In genomic region chr2:204321027-204321800, GRCh38 we compare ENCODE assay signal across 21 cellular contexts.
A peak's percentile ranks its signal among the peaks of the same experiment; 100 is the strongest.
DNase-seq lines count a peak whose midpoint lies in the region; ATAC-seq and TF ChIP-seq lines count a peak whose summit lies in the region.
"Had no signal": no experiment of that assay in that cellular context is flagged by ENCODE, and none has a peak within 500 bp of the region (broad histone marks: within the 10 kb centered on the region; RNA-seq: fewer than 3 reads in every experiment).

No MANE protein-coding gene starts in this region.

- H3K4me3 ChIP-seq in IMR-90 (ENCODE audit: insufficient read depth, low read depth, low read length) (no peak overlapping the region), esophagus squamous epithelium (no peak overlapping the region), sigmoid colon (no peak overlapping the region)
- H3K4me3 ChIP-seq: neural progenitor cell, Peyer's patch, suprapubic skin, uterus had no signal

- H3K27me3 ChIP-seq in IMR-90 (ENCODE audit: control insufficient read depth, insufficient read depth, low read length) (no peaks in the 10 kb centered on the region), esophagus squamous epithelium (no peaks in the 10 kb centered on the region), sigmoid colon (no peaks in the 10 kb centered on the region)
- H3K27me3 ChIP-seq: neural progenitor cell, Peyer's patch, suprapubic skin, uterus had no signal

- dilution Hi-C loops in IMR-90 (cut with HindIII; ENCODE audit: low sequenced_read_pairs, unreplicated experiment), result no loop called here

- TF ChIP-seq RAD21 in IMR-90 (IDR thresholded peaks at IDR 0.05; ENCODE audit: low read length), result no peak

- no peak overlapping the region for H2AFZ ChIP-seq in IMR-90 (replicated peaks; ENCODE audit: low read length, poor library complexity)
- H2AFZ ChIP-seq: neural progenitor cell had no signal

- no peaks in the 10 kb centered on the region for H3K36me3 ChIP-seq in IMR-90 (ENCODE audit: control insufficient read depth, insufficient read depth, low read length)
- H3K36me3 ChIP-seq in esophagus squamous epithelium, result no peaks in the 10 kb centered on the region
- no peaks in the 10 kb centered on the region for H3K36me3 ChIP-seq in sigmoid colon
- H3K36me3 ChIP-seq: neural progenitor cell, Peyer's patch, suprapubic skin, uterus had no signal

- 0 out of 2 replicates have a peak, but pooled peaks cover 1% of the 10 kb centered on the region for H3K9me1 ChIP-seq in IMR-90 (ENCODE audit: insufficient read depth, low read length)

- no peak overlapping the region for H2BK5ac ChIP-seq in IMR-90 (ENCODE audit: low read depth, low read length, poor library complexity, severe bottlenecking)

- peak overlapping the region in 1 of 2 experiments; percentile 17; a peak in 1 of 4 replicates for H4K8ac ChIP-seq in IMR-90 (ENCODE audit: low read depth in 2 of 2, low read length in 2 of 2)

- 88% methylated on average over 4 of the region's 10 CpGs; no CpG with 5 or more reads in 1 of the 2 experiments for WGBS in IMR-90 (ENCODE audit: extremely low coverage in 2 of 2, insufficient read length in 1 of 2), 2 experiments
- WGBS in esophagus squamous epithelium, 2 donors, result 80% methylated on average over 10 of the region's 10 CpGs
- WGBS in sigmoid colon, 2 donors, result 91 to 92% methylated on average over 10 of the region's 10 CpGs

- CTCF ChIA-PET in IMR-90 (lab: Yijun Ruan, JAX), result no interaction called here

- no peak for TF ChIP-seq EP300 in sigmoid colon (IDR thresholded peaks at IDR 0.05)

- no peak overlapping the region for H3K4me2 ChIP-seq in IMR-90 (ENCODE audit: low read depth, low read length)
- H3K4me2 ChIP-seq: KMS-11, neural progenitor cell had no signal

- no TSS peak for BruUV-seq in IMR-90 (replicated peaks; lab: Mats Ljungman, UMichigan)

- H2BK15ac ChIP-seq in IMR-90 (ENCODE audit: low read depth, low read length), result no peak overlapping the region

- no peaks in the 10 kb centered on the region for H3K79me1 ChIP-seq in IMR-90 (ENCODE audit: low read depth in 1 of 2, low read length in 2 of 2)

- no peak for ATAC-seq in IMR-90 (ENCODE audit: low read depth)

- H3K4me1 ChIP-seq in IMR-90 (ENCODE audit: control insufficient read depth, insufficient read depth, low read length) (peaks cover 3% of the 10 kb centered on the region), esophagus squamous epithelium (peaks cover 5 to 10% (median 6%) of the 10 kb centered on the region in 3 donors), sigmoid colon (peaks cover 0 to 21% (median 0%) of the 10 kb centered on the region in 4 donors)
- H3K4me1 ChIP-seq: Peyer's patch, uterus had no signal

- H3K9me3 ChIP-seq in IMR-90 (ENCODE audit: control insufficient read depth, insufficient read depth, low read length), result no peaks in the 10 kb centered on the region
- H3K9me3 ChIP-seq in esophagus squamous epithelium, result no peaks in the 10 kb centered on the region
- H3K9me3 ChIP-seq in sigmoid colon, result no peaks in the 10 kb centered on the region
- H3K9me3 ChIP-seq: Peyer's patch, suprapubic skin, uterus had no signal

- H3K4ac ChIP-seq in IMR-90 (ENCODE audit: low read depth, low read length), result peak overlapping the region; percentile 40; the same call in 1 of the 2 replicates

- TF ChIP-seq CTCF in C4-2B (conservative IDR thresholded peaks at IDR 0.05) (no peak), IMR-90 (conservative IDR thresholded peaks at IDR 0.05; ENCODE audit: low read depth, low read length) (no peak), esophagus squamous epithelium (IDR thresholded peaks at IDR 0.05) (no peak), sigmoid colon (IDR thresholded peaks at IDR 0.05) (no peak)

- H3K14ac ChIP-seq in IMR-90 (replicated peaks; ENCODE audit: low read depth, low read length), result 0 out of 2 replicates have a peak overlapping the region, but pooled peaks have one; percentile 32

- POLR2A ChIA-PET in IMR-90 (lab: Charles Lee; ENCODE audit: unreplicated experiment), result no interaction called here

- no peak overlapping the region for H3K56ac ChIP-seq in IMR-90 (ENCODE audit: extremely low read depth, insufficient read depth, low read length)

- peak overlapping the region; percentile 9 for H2AK9ac ChIP-seq in IMR-90 (replicated peaks; ENCODE audit: low read depth, low read length, poor library complexity)

- no peak overlapping the region for H3K9ac ChIP-seq in IMR-90 (ENCODE audit: low read depth, low read length)
- H3K9ac ChIP-seq: KMS-11, neural progenitor cell had no signal

- no peaks in the 10 kb centered on the region for H4K20me1 ChIP-seq in IMR-90 (ENCODE audit: insufficient read depth, low read length)

- peak overlapping the region; percentile 52 for H2BK120ac ChIP-seq in IMR-90 (ENCODE audit: low read depth, low read length)

- H4K5ac ChIP-seq in IMR-90 (ENCODE audit: low read depth, low read length), result no peak overlapping the region

- no peak overlapping the region; the same call in 1 of the 2 replicates for H4K91ac ChIP-seq in IMR-90 (ENCODE audit: insufficient read depth, low read depth, low read length)

- no peak overlapping the region for H3K23ac ChIP-seq in IMR-90 (ENCODE audit: low read depth, low read length)

- in situ Hi-C loops in IMR-90 (cut with MboI; ENCODE audit: low sequenced_read_pairs), result loop anchor here (5.0 kb wide), 1 partner anchor 371 kb away; no protein-coding TSS in a partner anchor

- TF ChIP-seq POLR2A in IMR-90 (IDR thresholded peaks at IDR 0.05; ENCODE audit: low read depth, low read length) (no peak), esophagus squamous epithelium (IDR thresholded peaks at IDR 0.05) (no peak), sigmoid colon (IDR thresholded peaks at IDR 0.05) (no peak)

- H2BK20ac ChIP-seq in IMR-90 (ENCODE audit: low read depth, low read length), result peak overlapping the region; percentile 24

- peak overlapping the region; percentile 54; the same call in 1 of the 2 replicates for H2AK5ac ChIP-seq in IMR-90 (ENCODE audit: low read depth, low read length)

- DNase-seq in IMR-90 (no peak), esophagus squamous epithelium (lab: John Stamatoyannopoulos, UW) (no peak), sigmoid colon (no peak), GOT3 (lab: John Stamatoyannopoulos, UW) (no peak), mucosa of gallbladder (ENCODE audit: low spot score) (no peak), NCI-H2029 treated with DMSO at 0.1 percent for 48 hours (lab: John Stamatoyannopoulos, UW) (no peak)
- DNase-seq: activated CD4-positive, alpha-beta memory T cell treated with anti-CD3 and anti-CD28 coated beads, Interleukin-2, amount 10 ng/mL, durations not matched to agents 7 days and 5 days; activated CD4-positive, CD25-positive, alpha-beta regulatory T cell treated with anti-CD3 and anti-CD28 coated beads, Interleukin-2, amount 50 U/mL, for 72 hours; activated effector memory CD4-positive, alpha-beta T cell treated with Interleukin-2 at 50 U/mL for 16 hours; activated naive CD8-positive, alpha-beta T cell treated with anti-CD3 and anti-CD28 coated beads, Interleukin-2, amount 10 ng/mL, durations not matched to agents 7 days and 5 days; cerebellar nuclear complex; hippocampal formation; NCI-H510A; Peyer's patch; small intestine; stimulated activated CD4-positive, alpha-beta T cell treated with anti-CD3 and anti-CD28 coated beads, Interleukin-1b, Interleukin-23, amount 100 ng/mL, for 48 hours had no signal

- intact Hi-C loops in IMR-90 (cut with micrococcal nuclease), result loop anchor here (10.0 kb wide), 1 partner anchor 304 kb away; no protein-coding TSS in a partner anchor
- intact Hi-C loops in esophagus squamous epithelium (cut with DNase I), result no loop called here
- intact Hi-C loops in sigmoid colon (cut with DNase I), result loop anchor here (10.0 kb wide), 2 partner anchors 296 to 924 kb away; no protein-coding TSS in a partner anchor

- no peak overlapping the region for H3K18ac ChIP-seq in IMR-90 (ENCODE audit: low read depth, low read length)

- H3K27ac ChIP-seq in C4-2B (0 out of 2 replicates have a peak overlapping the region, but pooled peaks have one; percentile 12), IMR-90 (ENCODE audit: insufficient read depth, low read length) (no peak overlapping the region), esophagus squamous epithelium (peak overlapping the region; percentile 7 to 50 (median 16)), sigmoid colon (peak overlapping the region in 3 of 4 donors; percentile 2 to 26 (median 7))
- H3K27ac ChIP-seq: KMS-11, neural progenitor cell, suprapubic skin, uterus had no signal

TF ChIP-seq in IMR-90, 13 proteins besides CTCF, POLR2A, EP300 and RAD21:
- TF ChIP-seq NFE2L2 (IDR thresholded peaks at IDR 0.05; ENCODE audit: low read depth, low read length) (no peak), RFX5 (IDR thresholded peaks at IDR 0.05; ENCODE audit: low read depth, low read length) (no peak), CEBPB (IDR thresholded peaks at IDR 0.05; ENCODE audit: low read depth, low read length) (no peak), BHLHE40 (IDR thresholded peaks at IDR 0.05; ENCODE audit: low read depth, low read length) (no peak), MAFK (IDR thresholded peaks at IDR 0.05; ENCODE audit: low read depth, low read length) (no peak), RCOR1 (IDR thresholded peaks at IDR 0.05; ENCODE audit: insufficient replicate concordance, low read length) (no peak), MXI1 (IDR thresholded peaks at IDR 0.05; ENCODE audit: borderline replicate concordance, low read depth, low read length) (no peak), SMC3 (IDR thresholded peaks at IDR 0.05; ENCODE audit: low read depth, low read length) (no peak), MAZ (IDR thresholded peaks at IDR 0.05; ENCODE audit: borderline replicate concordance, low read depth, low read length) (no peak), CHD1 (IDR thresholded peaks at IDR 0.05; ENCODE audit: low read depth, low read length) (no peak)
- TF ChIP-seq, protein P1, sequence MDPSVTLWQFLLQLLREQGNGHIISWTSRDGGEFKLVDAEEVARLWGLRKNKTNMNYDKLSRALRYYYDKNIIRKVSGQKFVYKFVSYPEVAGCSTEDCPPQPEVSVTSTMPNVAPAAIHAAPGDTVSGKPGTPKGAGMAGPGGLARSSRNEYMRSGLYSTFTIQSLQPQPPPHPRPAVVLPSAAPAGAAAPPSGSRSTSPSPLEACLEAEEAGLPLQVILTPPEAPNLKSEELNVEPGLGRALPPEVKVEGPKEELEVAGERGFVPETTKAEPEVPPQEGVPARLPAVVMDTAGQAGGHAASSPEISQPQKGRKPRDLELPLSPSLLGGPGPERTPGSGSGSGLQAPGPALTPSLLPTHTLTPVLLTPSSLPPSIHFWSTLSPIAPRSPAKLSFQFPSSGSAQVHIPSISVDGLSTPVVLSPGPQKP (IDR thresholded peaks at IDR 0.05; ENCODE audit: borderline replicate concordance, low read depth, low read length), result no peak
- TF ChIP-seq, protein P2, sequence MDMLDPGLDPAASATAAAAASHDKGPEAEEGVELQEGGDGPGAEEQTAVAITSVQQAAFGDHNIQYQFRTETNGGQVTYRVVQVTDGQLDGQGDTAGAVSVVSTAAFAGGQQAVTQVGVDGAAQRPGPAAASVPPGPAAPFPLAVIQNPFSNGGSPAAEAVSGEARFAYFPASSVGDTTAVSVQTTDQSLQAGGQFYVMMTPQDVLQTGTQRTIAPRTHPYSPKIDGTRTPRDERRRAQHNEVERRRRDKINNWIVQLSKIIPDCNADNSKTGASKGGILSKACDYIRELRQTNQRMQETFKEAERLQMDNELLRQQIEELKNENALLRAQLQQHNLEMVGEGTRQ (IDR thresholded peaks at IDR 0.05; ENCODE audit: low read depth, low read length), result no peak
